ENCODE assay signal across 8 cellular contexts in the genomic region with DNA sequence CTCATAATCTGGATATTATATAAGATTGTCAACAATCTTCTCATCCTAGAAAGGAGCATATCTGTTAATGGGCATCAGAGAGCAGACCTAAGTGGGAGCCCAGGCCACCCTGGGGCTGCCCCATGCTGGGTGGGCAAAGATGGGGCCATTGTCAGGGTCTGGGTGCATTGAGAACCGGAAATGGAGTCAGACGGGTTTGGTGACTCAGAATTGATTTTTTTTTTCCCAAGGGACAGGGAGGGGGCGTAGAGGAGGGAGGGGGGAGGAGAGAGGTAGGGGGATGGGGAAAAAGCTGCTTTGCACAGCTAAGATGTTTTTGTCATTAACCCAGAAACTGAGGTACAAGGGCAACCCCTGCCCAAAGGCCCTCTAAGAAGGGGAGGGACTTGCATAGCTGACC. TPM values are rescaled to one million over a fixed set of nuclear protein-coding genes. Genes with fewer than 3 reads are reported as not detected.
DNase-seq lines count a peak whose midpoint lies in the region; ATAC-seq and TF ChIP-seq lines count a peak whose summit lies in the region.

No MANE protein-coding gene starts in this region.

- peaks cover 16% of the 10 kb centered on the region for H3K36me3 Mint-ChIP-seq in MCF 10A (ENCODE audit: insufficient read depth, unreplicated experiment)

- no peaks in the 10 kb centered on the region for H3K27me3 ChIP-seq in neural cell (ENCODE audit: insufficient read depth, low read depth, low read length)
- no peaks in the 10 kb centered on the region for H3K27me3 ChIP-seq in tibial artery

- H3K4me1 ChIP-seq in tibial artery: peaks cover 0 to 19% (median 16%) of the 10 kb centered on the region in 4 donors

- no peak for TF ChIP-seq CTCF in LNCaP clone FGC (IDR thresholded peaks at IDR 0.05; ENCODE audit: control insufficient read depth, extremely low read depth, insufficient read depth)
- no peak for TF ChIP-seq CTCF in MCF 10A (IDR thresholded peaks at IDR 0.05; ENCODE audit: unreplicated experiment)
- no peak for TF ChIP-seq CTCF in neural cell (IDR thresholded peaks at IDR 0.05; ENCODE audit: poor library complexity, severe bottlenecking)
- no peak for TF ChIP-seq CTCF in tibial artery (IDR thresholded peaks at IDR 0.05)

- peak overlapping the region; percentile 91 for H3K9ac ChIP-seq in neural cell (ENCODE audit: low read length)

- TF ChIP-seq EP300 in neural cell (conservative IDR thresholded peaks at IDR 0.05; ENCODE audit: poor library complexity, severe bottlenecking): no peak

- H4K20me1 ChIP-seq in neural cell (ENCODE audit: insufficient read depth): no peaks in the 10 kb centered on the region

- H3K9me2 ChIP-seq in neural cell (ENCODE audit: insufficient read depth, low read length): no peaks in the 10 kb centered on the region

- DNase-seq in EL: peak; percentile 41
- DNase-seq in LNCaP clone FGC (ENCODE audit: low read depth): no peak
- DNase-seq in MCF 10A (ENCODE audit: unreplicated experiment): no peak
- no peak for DNase-seq in tibial artery
- DNase-seq in stimulated activated CD4-positive, alpha-beta T cell treated with anti-CD3 and anti-CD28 coated beads, Interleukin-4, amount 100 ng/mL, for 4 hours: no peak

- CTCF ChIA-PET in MCF 10A (lab: Yijun Ruan, JAX): interaction anchor here (0.5 to 40.0 kb wide), 6 partner anchors 9 to 171 kb away, joined by 3 to 1071 read pairs (median 4); partner anchors contain the start of genes CYB561D1 and GPR61

- ATAC-seq in GM19463 (IDR thresholded peaks at IDR 0.05; ENCODE audit: unreplicated experiment) (no peak), GM21619 (IDR thresholded peaks at IDR 0.05; ENCODE audit: unreplicated experiment) (no peak)

- POLR2A ChIA-PET in MCF 10A (lab: Yijun Ruan, JAX): interaction anchor here (0.6 to 2.6 kb wide), 4 partner anchors 9 to 61 kb away, joined by 3 to 14 read pairs (median 6); partner anchors contain the start of genes CYB561D1 and PSMA5

- no peak for TF ChIP-seq RAD21 in neural cell (conservative IDR thresholded peaks at IDR 0.05)

- H3K4me3 ChIP-seq in LNCaP clone FGC (ENCODE audit: low read depth, low read length) (peak overlapping the region; percentile 85), neural cell (ENCODE audit: low read length) (peak overlapping the region; percentile 81), tibial artery (peak overlapping the region in 1 of 2 donors; percentile 82)

- H3K4me1 Mint-ChIP-seq in MCF 10A (ENCODE audit: insufficient read depth, unreplicated experiment): peaks cover 6% of the 10 kb centered on the region

- H3K27ac Mint-ChIP-seq in MCF 10A (ENCODE audit: low read depth, unreplicated experiment): peak overlapping the region; percentile 77

- H3K9me3 ChIP-seq in neural cell (ENCODE audit: low read length): no peaks in the 10 kb centered on the region
- H3K9me3 ChIP-seq in tibial artery: no peaks in the 10 kb centered on the region

- peaks cover 8% of the 10 kb centered on the region for H3K79me2 ChIP-seq in neural cell (replicated peaks; ENCODE audit: insufficient read depth, low read length)

- H3K4me2 ChIP-seq in neural cell (ENCODE audit: low read length): peak overlapping the region; percentile 70

- H3K9me3 Mint-ChIP-seq in MCF 10A (ENCODE audit: unreplicated experiment): no peaks in the 10 kb centered on the region

- H2AFZ ChIP-seq in neural cell (ENCODE audit: low read depth, low read length): peak overlapping the region; percentile 78

- no peaks in the 10 kb centered on the region for H3K36me3 ChIP-seq in neural cell (ENCODE audit: insufficient read depth, low read length)
- peaks cover 0 to 32% (median 9%) of the 10 kb centered on the region in 3 donors for H3K36me3 ChIP-seq in tibial artery

- peak overlapping the region; percentile 83 for H3K4me3 Mint-ChIP-seq in MCF 10A (ENCODE audit: unreplicated experiment)

- H3K27me3 Mint-ChIP-seq in MCF 10A (ENCODE audit: insufficient read depth, unreplicated experiment): peaks cover 15% of the 10 kb centered on the region

- H3K27ac ChIP-seq in neural cell (ENCODE audit: low read length) (peak overlapping the region; percentile 92), tibial artery (no peak overlapping the region)

- intact Hi-C loops in MCF 10A (cut with micrococcal nuclease): no loop called here
- intact Hi-C loops in tibial artery (cut with DNase I; ENCODE audit: low total_unique reads): loop anchor here (10.0 kb wide), 1 partner anchor 220 kb away; no protein-coding TSS in a partner anchor

- no TSS peak for BruUV-seq in MCF 10A (replicated peaks; lab: Mats Ljungman, UMichigan)

- H3F3A ChIP-seq in neural cell (ENCODE audit: insufficient read depth, low read length, poor library complexity, severe bottlenecking): no peaks in the 10 kb centered on the region

TF ChIP-seq in neural cell, 6 proteins besides CTCF, POLR2A, EP300 and RAD21:
- TF ChIP-seq, protein P1, sequence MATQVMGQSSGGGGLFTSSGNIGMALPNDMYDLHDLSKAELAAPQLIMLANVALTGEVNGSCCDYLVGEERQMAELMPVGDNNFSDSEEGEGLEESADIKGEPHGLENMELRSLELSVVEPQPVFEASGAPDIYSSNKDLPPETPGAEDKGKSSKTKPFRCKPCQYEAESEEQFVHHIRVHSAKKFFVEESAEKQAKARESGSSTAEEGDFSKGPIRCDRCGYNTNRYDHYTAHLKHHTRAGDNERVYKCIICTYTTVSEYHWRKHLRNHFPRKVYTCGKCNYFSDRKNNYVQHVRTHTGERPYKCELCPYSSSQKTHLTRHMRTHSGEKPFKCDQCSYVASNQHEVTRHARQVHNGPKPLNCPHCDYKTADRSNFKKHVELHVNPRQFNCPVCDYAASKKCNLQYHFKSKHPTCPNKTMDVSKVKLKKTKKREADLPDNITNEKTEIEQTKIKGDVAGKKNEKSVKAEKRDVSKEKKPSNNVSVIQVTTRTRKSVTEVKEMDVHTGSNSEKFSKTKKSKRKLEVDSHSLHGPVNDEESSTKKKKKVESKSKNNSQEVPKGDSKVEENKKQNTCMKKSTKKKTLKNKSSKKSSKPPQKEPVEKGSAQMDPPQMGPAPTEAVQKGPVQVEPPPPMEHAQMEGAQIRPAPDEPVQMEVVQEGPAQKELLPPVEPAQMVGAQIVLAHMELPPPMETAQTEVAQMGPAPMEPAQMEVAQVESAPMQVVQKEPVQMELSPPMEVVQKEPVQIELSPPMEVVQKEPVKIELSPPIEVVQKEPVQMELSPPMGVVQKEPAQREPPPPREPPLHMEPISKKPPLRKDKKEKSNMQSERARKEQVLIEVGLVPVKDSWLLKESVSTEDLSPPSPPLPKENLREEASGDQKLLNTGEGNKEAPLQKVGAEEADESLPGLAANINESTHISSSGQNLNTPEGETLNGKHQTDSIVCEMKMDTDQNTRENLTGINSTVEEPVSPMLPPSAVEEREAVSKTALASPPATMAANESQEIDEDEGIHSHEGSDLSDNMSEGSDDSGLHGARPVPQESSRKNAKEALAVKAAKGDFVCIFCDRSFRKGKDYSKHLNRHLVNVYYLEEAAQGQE (IDR thresholded peaks at IDR 0.05; ENCODE audit: borderline replicate concordance): no peak
- no peak for TF ChIP-seq TAF1 (IDR thresholded peaks at IDR 0.05; ENCODE audit: low read depth)
- TF ChIP-seq SMC3 (conservative IDR thresholded peaks at IDR 0.05; ENCODE audit: poor library complexity): no peak
- no peak for TF ChIP-seq MXI1 (conservative IDR thresholded peaks at IDR 0.05; ENCODE audit: poor library complexity, severe bottlenecking)
- TF ChIP-seq EZH2 (IDR thresholded peaks at IDR 0.05; ENCODE audit: borderline replicate concordance, insufficient read depth, low read length, poor library complexity, severe bottlenecking): no peak
- TF ChIP-seq POLR2AphosphoS5 (IDR thresholded peaks at IDR 0.05): no peak

RNA-seq across cellular contexts. Expression of gene ATXN7L2, which starts 1.3 kb away (rescaled TPM):
- total RNA-seq in MCF 10A (2022): 3.8 and 7.3 TPM in 2 replicates
- polyA plus RNA-seq in neural cell: 14.3 and 16.9 TPM in 2 replicates
- polyA minus RNA-seq in neural cell: 11.4 and 12.7 TPM in 2 replicates

RNA-seq across cellular contexts. Expression of gene CYB561D1, which starts 8.9 kb away (rescaled TPM):
- total RNA-seq in MCF 10A (2022): 6.9 and 7.8 TPM in 2 replicates
- polyA plus RNA-seq in neural cell: 7.2 and 9.2 TPM in 2 replicates
- polyA minus RNA-seq in neural cell: 9.8 and 11.7 TPM in 2 replicates

RNA-seq across cellular contexts. Expression of gene SYPL2, which starts 18.7 kb away (rescaled TPM):
- not detected in 2 replicates for total RNA-seq in MCF 10A (2022)
- not detected in 2 replicates for polyA plus RNA-seq in neural cell
- not detected in 2 replicates for polyA minus RNA-seq in neural cell

RNA-seq across cellular contexts. Expression of gene AMIGO1, which starts 24.5 kb away (rescaled TPM):
- 0.21 and 0.29 TPM in 2 replicates for total RNA-seq in MCF 10A (2022)
- 12.0 and 12.6 TPM in 2 replicates for polyA plus RNA-seq in neural cell
- 14.9 and 15.6 TPM in 2 replicates for polyA minus RNA-seq in neural cell

RNA-seq across cellular contexts. Expression of gene GPR61, which starts 54.7 kb away (rescaled TPM):
- not detected in 2 replicates for total RNA-seq in MCF 10A (2022)
- 9.7 and 13.2 TPM in 2 replicates for polyA plus RNA-seq in neural cell
- polyA minus RNA-seq in neural cell: 12.4 and 14.1 TPM in 2 replicates
